ENCODE assay signal across 19 cellular contexts in genomic region chr10:28922127-28922526, GRCh38.
DNase-seq lines count a peak whose midpoint lies in the region; ATAC-seq and TF ChIP-seq lines count a peak whose summit lies in the region.
"Had no signal": no experiment of that assay in that cellular context is flagged by ENCODE, and none has a peak within 500 bp of the region (broad histone marks: within the 10 kb centered on the region; RNA-seq: fewer than 3 reads in every experiment).

No MANE protein-coding gene starts in this region.

- no peak for ATAC-seq in HG03025 (IDR thresholded peaks at IDR 0.05; ENCODE audit: low FRiP score, unreplicated experiment)
- no peak for ATAC-seq in HG02759 (IDR thresholded peaks at IDR 0.05; ENCODE audit: unreplicated experiment)
- ATAC-seq: CD8-positive, alpha-beta T cell had no signal

- no peak for TF ChIP-seq CTCF in astrocyte of the spinal cord (IDR thresholded peaks at IDR 0.05; ENCODE audit: low read depth, low read length)

- no peaks in the 10 kb centered on the region for H3K36me3 ChIP-seq in HAP-1 (replicated peaks)
- H3K36me3 ChIP-seq: ovary had no signal

- H3K4me3 ChIP-seq in astrocyte of the spinal cord (ENCODE audit: low read depth, low read length): no peak overlapping the region
- H3K4me3 ChIP-seq in HAP-1: no peak overlapping the region
- H3K4me3 ChIP-seq: ovary had no signal

- H3K9me3 ChIP-seq in HAP-1: no peaks in the 10 kb centered on the region
- H3K9me3 ChIP-seq: ovary had no signal

- no peaks in the 10 kb centered on the region for H3K27me3 ChIP-seq in HAP-1 (ENCODE audit: low read depth)
- H3K27me3 ChIP-seq: ovary had no signal

- in situ Hi-C loops in astrocyte of the spinal cord (cut with HindIII; ENCODE audit: low sequenced_read_pairs): no loop called here
- in situ Hi-C loops in HAP-1 (cut with MboI; ENCODE audit: low sequenced_read_pairs): no loop called here

- peak; percentile 53 for DNase-seq in AG08396 (ENCODE audit: low spot score)
- peak; percentile 14 for DNase-seq in HK-2 (ENCODE audit: unreplicated experiment)
- peak; percentile 18 for DNase-seq in astrocyte of the spinal cord (ENCODE audit: low read depth, low spot score)
- DNase-seq in iris pigment epithelial cell (ENCODE audit: low read depth): peak; percentile 54
- no peak for DNase-seq in HAP-1 (ENCODE audit: low spot score in 2 of 2)
- no peak for DNase-seq in NCI-H748 treated with DMSO at 0.1 percent for 48 hours (lab: John Stamatoyannopoulos, UW)
- DNase-seq: activated CD4-positive, alpha-beta T cell treated with anti-CD3 and anti-CD28 coated beads, Interleukin-2, amount 10 ng/mL, durations not matched to agents 7 days and 5 days; activated naive CD4-positive, alpha-beta T cell; aorta; CD8-positive, alpha-beta T cell; Karpas-422; NCI-H1105; NCI-H2107; NCI-H774; ovary; RPMI8226; stimulated activated CD4-positive, alpha-beta T cell treated with anti-CD3 and anti-CD28 coated beads, Interleukin-4, amount 100 ng/mL, for 1 hour had no signal

- no peaks in the 10 kb centered on the region for H3K4me1 ChIP-seq in HAP-1

Comparison
In these comparisons a context has a peak if more than half of its experiments do, and no peak if none do; other contexts are left out.
1. DNase-seq: peak in AG08396 (single experiment), HK-2 (single experiment), astrocyte of the spinal cord (single experiment) and iris pigment epithelial cell (single experiment); none in HAP-1 (0 of 2) and NCI-H748 treated with DMSO at 0.1 percent for 48 hours (single experiment).